ENCODE assay signal across 8 cellular contexts in the genomic region with DNA sequence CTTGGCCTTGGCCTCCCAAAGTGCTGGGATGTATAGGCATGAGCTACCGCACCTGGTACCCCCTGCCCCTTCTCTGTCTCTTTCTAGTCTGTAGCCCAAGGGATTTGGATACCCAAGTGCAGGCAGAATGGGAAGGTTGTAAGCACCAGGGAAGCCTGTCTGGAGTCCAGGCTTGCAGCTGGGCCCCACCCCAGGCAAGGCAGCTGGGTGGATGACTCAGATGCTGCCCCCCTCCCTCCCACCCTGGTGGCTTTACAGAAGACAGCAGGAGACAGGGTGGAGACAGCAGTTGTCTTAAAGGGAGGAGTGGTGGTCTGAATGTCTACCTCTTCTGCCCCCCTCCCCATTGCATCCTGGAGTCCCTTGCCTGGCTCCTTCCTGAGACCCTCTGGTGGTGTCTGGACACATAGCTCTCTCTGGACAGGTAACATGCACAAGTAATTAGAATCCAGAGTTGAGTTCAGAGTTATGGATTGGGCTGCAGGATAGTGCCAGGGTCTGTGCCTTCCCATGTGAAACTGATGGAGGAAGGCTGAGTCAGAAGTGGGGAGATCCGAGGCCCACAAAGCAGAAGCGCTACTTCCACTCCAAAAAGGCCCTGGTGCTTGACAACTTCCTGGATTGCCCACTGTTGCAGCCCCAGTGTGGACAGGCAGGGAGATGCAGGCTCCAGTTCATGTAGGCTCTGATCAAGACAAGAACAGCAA. TPM values are rescaled to one million over a fixed set of nuclear protein-coding genes. Genes with fewer than 3 reads are reported as not detected.
DNase-seq lines count a peak whose midpoint lies in the region; ATAC-seq and TF ChIP-seq lines count a peak whose summit lies in the region.

No MANE protein-coding gene starts in this region.

- peaks cover 49% of the 10 kb centered on the region for H3K4me1 Mint-ChIP-seq in T-helper 17 cell

- H3K36me3 ChIP-seq in esophagus muscularis mucosa (peaks cover 0 to 25% (median 0%) of the 10 kb centered on the region in 4 donors), psoas muscle (ENCODE audit: insufficient read depth in 1 of 2, low read depth in 1 of 2) (no peaks in the 10 kb centered on the region)

- H3K36me3 Mint-ChIP-seq in T-helper 17 cell (ENCODE audit: low read depth), result peaks cover 3% of the 10 kb centered on the region

- intact Hi-C loops in esophagus muscularis mucosa (cut with DNase I), result no loop called here
- intact Hi-C loops in psoas muscle (cut with DNase I), result loop anchor here in 1 of 2 donors (10.0 kb wide), 1 partner anchor 385 kb away; the partner anchor contains the start of gene MEF2D

- H3K27ac ChIP-seq in esophagus muscularis mucosa (replicated peaks in 1 of 4), result peak overlapping the region; percentile 92 to 100 (median 96)
- peak overlapping the region; percentile 99 for H3K27ac ChIP-seq in psoas muscle

- 12% methylated on average over 3 of the region's 3 CpGs for WGBS in esophagus muscularis mucosa
- 19 to 51% (median 21%) methylated on average over 3 of the region's 3 CpGs for WGBS in psoas muscle, 3 donors

- peak overlapping the region; percentile 79 for H3K4me3 Mint-ChIP-seq in T-helper 17 cell

- no peak for TF ChIP-seq POLR2A in esophagus muscularis mucosa (IDR thresholded peaks at IDR 0.05; ENCODE audit: low read depth)

- peak; percentile 53 for DNase-seq in DMS53 (lab: John Stamatoyannopoulos, UW)
- no peak for DNase-seq in DMS53 treated with DMSO at 0.1 percent for 48 hours (lab: John Stamatoyannopoulos, UW; ENCODE audit: unreplicated experiment)
- peak in 1 of 3 donors; percentile 38 for DNase-seq in T-helper 17 cell
- DNase-seq in esophagus muscularis mucosa (ENCODE audit: extremely low spot score), result no peak
- peak; percentile 72 to 86 for DNase-seq in psoas muscle

- TF ChIP-seq CTCF in esophagus muscularis mucosa (IDR thresholded peaks at IDR 0.05) (no peak), psoas muscle (IDR thresholded peaks at IDR 0.05) (peak; percentile 4)

- ATAC-seq in T-helper 17 cell, result no peak
- peak; percentile 25 to 46 (median 35) for ATAC-seq in psoas muscle
- no peak for ATAC-seq in GM18517 (IDR thresholded peaks at IDR 0.05; ENCODE audit: unreplicated experiment)
- no peak for ATAC-seq in HG03469 (IDR thresholded peaks at IDR 0.05; ENCODE audit: unreplicated experiment)
- no peak for ATAC-seq in GM18511 (IDR thresholded peaks at IDR 0.05; ENCODE audit: unreplicated experiment)

- H3K27me3 Mint-ChIP-seq in T-helper 17 cell, result no peaks in the 10 kb centered on the region

- H3K9me3 ChIP-seq in T-helper 17 cell (ENCODE audit: control insufficient read depth, low read length, poor library complexity, severe bottlenecking) (no peaks in the 10 kb centered on the region), esophagus muscularis mucosa (no peaks in the 10 kb centered on the region), psoas muscle (no peaks in the 10 kb centered on the region)

- peak overlapping the region; percentile 100 for H3K27ac Mint-ChIP-seq in T-helper 17 cell

- H3K27me3 ChIP-seq in esophagus muscularis mucosa (no peaks in the 10 kb centered on the region), psoas muscle (ENCODE audit: insufficient read depth in 3 of 3, low read length in 2 of 3) (no peaks in the 10 kb centered on the region)

- H3K4me3 ChIP-seq in esophagus muscularis mucosa (peak overlapping the region; percentile 69 to 97 (median 93)), psoas muscle (peak overlapping the region; percentile 99)

- no peak for TF ChIP-seq EP300 in esophagus muscularis mucosa (IDR thresholded peaks at IDR 0.05)

- H3K4me1 ChIP-seq in esophagus muscularis mucosa (peaks cover 68 to 85% (median 83%) of the 10 kb centered on the region in 4 donors), psoas muscle (peaks cover 75% of the 10 kb centered on the region)

RNA-seq across cellular contexts. Expression of gene LMNA, which starts 5.1 kb away (rescaled TPM):
- 1,000 to 10,000 TPM in 1 of 2 donors, 100 to 1,000 TPM in 1; 919 to 1,908 TPM for total RNA-seq in T-helper 17 cell
- 100 to 1,000 TPM; 311 to 589 (median 380) TPM for total RNA-seq in esophagus muscularis mucosa
- 100 to 1,000 TPM; 161 to 392 (median 291) TPM for total RNA-seq in psoas muscle
- polyA plus RNA-seq in psoas muscle, result 100 to 1,000 TPM; 114 to 237 (median 138) TPM

RNA-seq across cellular contexts. Expression of gene SEMA4A, which starts 33.7 kb away (rescaled TPM):
- 10 to 100 TPM; 21.7 to 58.1 TPM for total RNA-seq in T-helper 17 cell
- total RNA-seq in esophagus muscularis mucosa, result 1 to 10 TPM; 1.7 to 4.1 (median 2.6) TPM
- 1 to 10 TPM; 1.2 to 3.4 (median 2.4) TPM for total RNA-seq in psoas muscle
- 1 to 10 TPM in 1 of 3 donors, under 1 TPM in 2; 0.77 to 1.8 (median 0.82) TPM for polyA plus RNA-seq in psoas muscle

RNA-seq across cellular contexts. Expression of gene MEX3A, which starts 37.4 kb away (rescaled TPM):
- total RNA-seq in T-helper 17 cell (not detected), esophagus muscularis mucosa (1 to 10 TPM in 1 of 4 donors, under 1 TPM in 3; under 0.01 to 1.6 (median 0.66) TPM), psoas muscle (under 1 TPM; 0.06 to 0.28 (median 0.11) TPM)
- polyA plus RNA-seq in psoas muscle, result under 1 TPM; 0.07 to 0.42 (median 0.22) TPM

RNA-seq across cellular contexts. Expression of gene RAB25, which starts 58.7 kb away (rescaled TPM):
- 1 to 10 TPM; 1.4 to 1.8 TPM for total RNA-seq in T-helper 17 cell
- total RNA-seq in esophagus muscularis mucosa, result not detected
- not detected for total RNA-seq in psoas muscle
- polyA plus RNA-seq in psoas muscle, result under 1 TPM; 0.07 to 0.34 (median 0.13) TPM

Comparison
In these comparisons a context has a peak if more than half of its experiments do, and no peak if none do; other contexts are left out.
1. DNase-seq: peak in DMS53 (single experiment) and psoas muscle (2 of 2); none in DMS53 treated with DMSO at 0.1 percent for 48 hours (single experiment) and esophagus muscularis mucosa (single experiment).
2. ATAC-seq: peak in psoas muscle (4 of 4); none in T-helper 17 cell (single experiment), GM18517 (single experiment), HG03469 (single experiment) and GM18511 (single experiment).
3. RNA of gene SEMA4A, which starts 33.7 kb away (total RNA-seq): 21.7 to 58.1 TPM in T-helper 17 cell; 1.7 to 4.1 TPM in esophagus muscularis mucosa and 1.2 to 3.4 TPM in psoas muscle; every median in the first group is over 4 times any median in the second.